20 cellular contexts compared by ENCODE assay signal in genomic region chr3:148333091-148333490, GRCh38.
DNase-seq lines count a peak whose midpoint lies in the region; TF ChIP-seq lines count a peak whose summit lies in the region.
"Had no signal": no experiment of that assay in that cellular context is flagged by ENCODE, and none has a peak within 500 bp of the region (broad histone marks: within the 10 kb centered on the region; RNA-seq: fewer than 3 reads in every experiment).

No MANE protein-coding gene starts in this region.

- WGBS in endodermal cell (ENCODE audit: insufficient coverage in 1 of 2, insufficient read length in 1 of 2), 2 experiments, result 61 to 65% methylated on average over 2 to 3 of the region's 3 CpGs

- DNase-seq in NCI-H510A treated with DMSO at 0.1 percent for 48 hours (lab: John Stamatoyannopoulos, UW) (peak; percentile 55), NCI-H510A (lab: John Stamatoyannopoulos, UW) (no peak), NCI-H526 treated with DMSO at 0.1 percent for 48 hours (lab: John Stamatoyannopoulos, UW) (peak; percentile 15), endodermal cell (no peak), renal cortical epithelial cell (ENCODE audit: low read depth) (peak; percentile 8), iPS-NIHi11 (ENCODE audit: low spot score) (no peak), NCI-H2227 treated with DMSO at 0.1 percent for 48 hours (lab: John Stamatoyannopoulos, UW) (no peak), H4 (ENCODE audit: low spot score) (no peak)
- DNase-seq: activated CD4-positive, alpha-beta T cell treated with anti-CD3 and anti-CD28 coated beads for 48 hours; activated naive CD4-positive, alpha-beta T cell treated with anti-CD3 and anti-CD28 coated beads, Interleukin-2, amount 50 U/mL, for 16 hours; BE2C; Caco-2; left ventricle myocardium superior; NCI-H1092 treated with DMSO at 0.1 percent for 48 hours; NK-92 treated with Interleukin-12 subunit alpha and Interleukin-12 subunit beta, amount 100 ng/mL, for 24 hours; posterior cingulate gyrus; T-helper 2 cell had no signal

- no peaks in the 10 kb centered on the region for H3K27me3 Mint-ChIP-seq in endodermal cell (ENCODE audit: insufficient read depth)

- no peak overlapping the region for H3K27ac ChIP-seq in endodermal cell (ENCODE audit: low read depth, low read length)
- H3K27ac ChIP-seq: SK-N-MC, suprapubic skin had no signal

- no peaks in the 10 kb centered on the region for H3K27me3 ChIP-seq in endodermal cell (ENCODE audit: control insufficient read depth, insufficient read depth, low read length, poor library complexity, severe bottlenecking)
- H3K27me3 ChIP-seq: BE2C, suprapubic skin had no signal

- peak overlapping the region; percentile 82 for H3K27ac Mint-ChIP-seq in endodermal cell

- no peaks in the 10 kb centered on the region for H3K36me3 ChIP-seq in endodermal cell (ENCODE audit: control insufficient read depth, insufficient read depth, low read length)
- H3K36me3 ChIP-seq: BE2C, suprapubic skin had no signal

- H3K4me1 ChIP-seq in endodermal cell (ENCODE audit: control insufficient read depth, insufficient read depth, low read length), result peaks cover 3% of the 10 kb centered on the region
- H3K4me1 ChIP-seq: Caco-2, suprapubic skin had no signal

- no peaks in the 10 kb centered on the region for H3K36me3 Mint-ChIP-seq in endodermal cell (ENCODE audit: low read depth)

- peaks cover 35% of the 10 kb centered on the region for H3K4me1 Mint-ChIP-seq in endodermal cell

- H3K9me3 ChIP-seq in endodermal cell (ENCODE audit: control insufficient read depth, low read length), result no peaks in the 10 kb centered on the region
- H3K9me3 ChIP-seq: BE2C, Caco-2, suprapubic skin had no signal

- H3K4me3 ChIP-seq in endodermal cell (ENCODE audit: low read length), result no peak overlapping the region
- H3K4me3 ChIP-seq: SK-N-MC, suprapubic skin had no signal

- H3K9me3 Mint-ChIP-seq in endodermal cell, result peaks cover 5% of the 10 kb centered on the region

- TF ChIP-seq CTCF in endodermal cell (conservative IDR thresholded peaks at IDR 0.05), result no peak

- no peak overlapping the region for H3K9ac ChIP-seq in endodermal cell (ENCODE audit: extremely low read depth, low read length, poor library complexity, severe bottlenecking)

- no peak overlapping the region for H3K4me3 Mint-ChIP-seq in endodermal cell
- H3K4me3 Mint-ChIP-seq: nephron had no signal

Comparison
In these comparisons a context has a peak if more than half of its experiments do, and no peak if none do; other contexts are left out.
1. DNase-seq: peak in NCI-H510A treated with DMSO at 0.1 percent for 48 hours (single experiment), NCI-H526 treated with DMSO at 0.1 percent for 48 hours (single experiment) and renal cortical epithelial cell (single experiment); none in NCI-H510A (single experiment), endodermal cell (single experiment), iPS-NIHi11 (single experiment), NCI-H2227 treated with DMSO at 0.1 percent for 48 hours (single experiment) and H4 (single experiment).